In genomic region chr11:376531-377173, GRCh38 we compare ENCODE assay signal across 15 cellular contexts. TPM values are rescaled to one million over a fixed set of nuclear protein-coding genes. Genes with fewer than 3 reads are reported as not detected.
DNase-seq lines count a peak whose midpoint lies in the region; ATAC-seq and TF ChIP-seq lines count a peak whose summit lies in the region.
"Had no signal": no experiment of that assay in that cellular context is flagged by ENCODE, and none has a peak within 500 bp of the region (broad histone marks: within the 10 kb centered on the region; RNA-seq: fewer than 3 reads in every experiment).

No MANE protein-coding gene starts in this region.

- peak; percentile 47 for ATAC-seq in stimulated activated naive CD8-positive, alpha-beta T cell treated with anti-CD3 and anti-CD28 coated beads, Interleukin-15, amount 100 ng/mL, for 72 hours
- no peak for ATAC-seq in stimulated activated naive CD8-positive, alpha-beta T cell treated with anti-CD3 and anti-CD28 coated beads, Interleukin-15, Interleukin-2, amounts not matched to agents 100 U/mL and 50 U/mL, for 24 hours
- ATAC-seq in T-helper 17 cell: no peak
- ATAC-seq: HCT116 had no signal

- H3K9me3 ChIP-seq in osteoblast (ENCODE audit: low read depth, low read length): no peaks in the 10 kb centered on the region
- H3K9me3 ChIP-seq in T-helper 17 cell (ENCODE audit: control insufficient read depth, low read length, poor library complexity, severe bottlenecking): no peaks in the 10 kb centered on the region
- H3K9me3 ChIP-seq: A549, Caco-2 had no signal

- H3K27ac Mint-ChIP-seq in stimulated activated naive CD8-positive, alpha-beta T cell treated with anti-CD3 and anti-CD28 coated beads, Interleukin-15, amount 100 ng/mL, for 72 hours: no peak overlapping the region
- H3K27ac Mint-ChIP-seq in T-helper 17 cell: no peak overlapping the region
- H3K27ac Mint-ChIP-seq: CD4-positive, alpha-beta T cell; HFFc6; IgD-negative memory B cell had no signal

- H3K4me1 ChIP-seq in osteoblast (ENCODE audit: insufficient read depth, low read length): no peaks in the 10 kb centered on the region
- H3K4me1 ChIP-seq: A549 had no signal

- H3K4me2 ChIP-seq in osteoblast (ENCODE audit: insufficient read depth, low read length): no peak overlapping the region
- H3K4me2 ChIP-seq: A549 had no signal

- H3K9me3 Mint-ChIP-seq in stimulated activated naive CD8-positive, alpha-beta T cell treated with anti-CD3 and anti-CD28 coated beads, Interleukin-15, amount 100 ng/mL, for 72 hours: no peaks in the 10 kb centered on the region
- H3K9me3 Mint-ChIP-seq: IgD-negative memory B cell had no signal

- no peaks in the 10 kb centered on the region for H3K27me3 ChIP-seq in osteoblast (ENCODE audit: insufficient read depth, low read length)

- no peak overlapping the region for H3K27ac ChIP-seq in osteoblast (ENCODE audit: low read depth, low read length)
- H3K27ac ChIP-seq: A549, C4-2B, GM23248 had no signal

- no peak overlapping the region for H3K4me3 ChIP-seq in osteoblast (ENCODE audit: insufficient read depth, low read length)
- H3K4me3 ChIP-seq: A549, GM23248 had no signal

- H3K36me3 Mint-ChIP-seq in T-helper 17 cell (ENCODE audit: low read depth): no peaks in the 10 kb centered on the region
- H3K36me3 Mint-ChIP-seq: IgD-negative memory B cell had no signal

- no peak for DNase-seq in stimulated activated naive CD8-positive, alpha-beta T cell treated with anti-CD3 and anti-CD28 coated beads, Interleukin-15, amount 100 ng/mL, for 72 hours
- DNase-seq in stimulated activated naive CD8-positive, alpha-beta T cell treated with anti-CD3 and anti-CD28 coated beads, Interleukin-15, Interleukin-2, amounts not matched to agents 100 U/mL and 50 U/mL, for 24 hours: no peak
- DNase-seq in epidermal melanocyte (ENCODE audit: insufficient read length, low spot score) (peak; percentile 10), osteoblast (ENCODE audit: insufficient read length, low spot score, missing footprints) (peak; percentile 61), T-helper 17 cell (no peak)
- no peak for DNase-seq in activated naive CD4-positive, alpha-beta T cell treated with Interleukin-2 at 50 U/mL for 16 hours
- DNase-seq: AML-193; Caco-2; CD4-positive, alpha-beta T cell; GM23248; HFFc6 had no signal

- H3K27me3 Mint-ChIP-seq in stimulated activated naive CD8-positive, alpha-beta T cell treated with anti-CD3 and anti-CD28 coated beads, Interleukin-15, amount 100 ng/mL, for 72 hours: peaks cover 5% of the 10 kb centered on the region
- H3K27me3 Mint-ChIP-seq in T-helper 17 cell: no peaks in the 10 kb centered on the region

- no peak overlapping the region for H2AFZ ChIP-seq in osteoblast (ENCODE audit: low read length)
- H2AFZ ChIP-seq: GM23248 had no signal

- H3K36me3 ChIP-seq in osteoblast (ENCODE audit: insufficient read depth, low read length): no peaks in the 10 kb centered on the region

- no peak for TF ChIP-seq CTCF in osteoblast (IDR thresholded peaks at IDR 0.05; ENCODE audit: extremely low read depth, low read depth, low read length)

- H3K4me1 Mint-ChIP-seq in stimulated activated naive CD8-positive, alpha-beta T cell treated with anti-CD3 and anti-CD28 coated beads, Interleukin-15, amount 100 ng/mL, for 72 hours: peaks cover 14% of the 10 kb centered on the region
- peaks cover 10% of the 10 kb centered on the region for H3K4me1 Mint-ChIP-seq in T-helper 17 cell

- no peaks in the 10 kb centered on the region for H3K79me2 ChIP-seq in osteoblast (ENCODE audit: insufficient read depth, low read length)

- no peaks in the 10 kb centered on the region for H4K20me1 ChIP-seq in osteoblast (ENCODE audit: insufficient read depth, low read length)

- H3K4me3 Mint-ChIP-seq in stimulated activated naive CD8-positive, alpha-beta T cell treated with anti-CD3 and anti-CD28 coated beads, Interleukin-15, amount 100 ng/mL, for 72 hours: no peak overlapping the region
- H3K4me3 Mint-ChIP-seq in T-helper 17 cell: no peak overlapping the region
- H3K4me3 Mint-ChIP-seq: CD4-positive, alpha-beta T cell; HFFc6; IgD-negative memory B cell had no signal

RNA-seq across cellular contexts. Expression of gene B4GALNT4, which starts 7.4 kb away (rescaled TPM):
- total RNA-seq in osteoblast (0.88 and 2.2 TPM in 2 replicates), T-helper 17 cell (1 to 10 TPM; 6.0 to 8.6 TPM)

RNA-seq across cellular contexts. Expression of gene PKP3, which starts 17.4 kb away (rescaled TPM):
- total RNA-seq in osteoblast (0.88 and 2.5 TPM in 2 replicates), T-helper 17 cell (not detected)

RNA-seq across cellular contexts. Expression of gene SIGIRR, which starts 38.1 kb away (rescaled TPM):
- total RNA-seq in osteoblast (10.9 and 14.5 TPM in 2 replicates), T-helper 17 cell (100 to 1,000 TPM; 353 to 409 TPM)

RNA-seq across cellular contexts. Expression of gene IFITM3, which starts 56.0 kb away (rescaled TPM):
- total RNA-seq in osteoblast: 98.4 and 116 TPM in 2 replicates
- total RNA-seq in T-helper 17 cell: 10 to 100 TPM in 1 of 2 donors, 1 to 10 TPM in 1; 2.5 to 25.2 TPM

Comparison
In these comparisons a context has a peak if more than half of its experiments do, and no peak if none do; other contexts are left out.
1. DNase-seq: peak in epidermal melanocyte (single experiment) and osteoblast (single experiment); none in stimulated activated naive CD8-positive, alpha-beta T cell treated with anti-CD3 and anti-CD28 coated beads, Interleukin-15, amount 100 ng/mL, for 72 hours (0 of 2), stimulated activated naive CD8-positive, alpha-beta T cell treated with anti-CD3 and anti-CD28 coated beads, Interleukin-15, Interleukin-2, amounts not matched to agents 100 U/mL and 50 U/mL, for 24 hours (single experiment), activated naive CD4-positive, alpha-beta T cell treated with Interleukin-2 at 50 U/mL for 16 hours (single experiment) and T-helper 17 cell (0 of 3).
2. RNA of gene SIGIRR, which starts 38.1 kb away (total RNA-seq): 353 to 409 TPM in T-helper 17 cell; 10.9 to 14.5 TPM in osteoblast; every median in the first group is over 10 times any median in the second.